ENCODE assay signal across 28 cellular contexts in the genomic region with DNA sequence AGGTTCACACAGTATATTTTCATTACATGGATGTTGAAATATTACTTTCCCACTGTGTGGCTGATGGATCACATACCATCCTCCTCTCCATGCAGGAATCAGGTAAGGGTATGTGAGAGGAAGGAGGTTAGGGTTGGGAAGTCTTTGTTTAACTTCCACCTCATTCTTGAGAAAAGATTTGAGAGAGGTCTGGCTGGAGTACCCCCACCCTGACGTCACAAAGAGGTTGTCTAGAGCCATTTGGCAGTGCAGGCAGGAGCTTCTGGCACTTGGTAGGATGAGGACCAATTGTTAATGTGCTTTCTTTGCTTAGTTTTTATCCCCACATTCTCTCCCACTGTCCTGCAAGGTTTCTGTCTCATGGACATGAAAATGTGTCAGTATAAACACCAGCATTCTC.
"Had no signal": no experiment of that assay in that cellular context is flagged by ENCODE, and none has a peak within 500 bp of the region (broad histone marks: within the 10 kb centered on the region; RNA-seq: fewer than 3 reads in every experiment).

No MANE protein-coding gene starts in this region.

- H3K9me3 ChIP-seq: colonic mucosa, esophagus squamous epithelium, gastrocnemius medialis had no signal

- H3K4me3 ChIP-seq: colonic mucosa, coronary artery, dorsolateral prefrontal cortex, esophagus muscularis mucosa, esophagus squamous epithelium, gastrocnemius medialis, gastroesophageal sphincter, heart left ventricle, heart right ventricle had no signal

- H3K36me3 ChIP-seq: colonic mucosa, esophagus muscularis mucosa, esophagus squamous epithelium, gastrocnemius medialis, gastroesophageal sphincter, heart left ventricle, heart right ventricle had no signal

- H3K27ac ChIP-seq: colonic mucosa, coronary artery, dorsolateral prefrontal cortex, epithelial cell of prostate, esophagus muscularis mucosa, esophagus squamous epithelium, foreskin keratinocyte, gastrocnemius medialis, gastroesophageal sphincter, heart left ventricle, heart right ventricle had no signal

- H3K27me3 Mint-ChIP-seq: dendritic cell treated with granulocyte-macrophage colony-stimulating factor and Interleukin-4, amounts not matched to agents 40 ng/mL and 50 ng/mL, for 4 days; effector memory CD8-positive, alpha-beta T cell had no signal

- H3K4me3 Mint-ChIP-seq: dendritic cell treated with granulocyte-macrophage colony-stimulating factor and Interleukin-4, amounts not matched to agents 40 ng/mL and 50 ng/mL, for 4 days; effector memory CD8-positive, alpha-beta T cell had no signal

- H3K27ac Mint-ChIP-seq: dendritic cell treated with granulocyte-macrophage colony-stimulating factor and Interleukin-4, amounts not matched to agents 40 ng/mL and 50 ng/mL, for 4 days; effector memory CD8-positive, alpha-beta T cell had no signal

- DNase-seq: colonic mucosa; cortex of kidney; dermis blood vessel endothelial cell; dorsolateral prefrontal cortex; effector CD4-positive, alpha-beta T cell; effector CD8-positive, alpha-beta T cell; effector memory CD4-positive, alpha-beta T cell; effector memory CD8-positive, alpha-beta T cell; erythroblast; esophagus squamous epithelium; foreskin fibroblast; foreskin keratinocyte; foreskin melanocyte; gastrocnemius medialis; glutamatergic neuron; head of caudate nucleus; heart left ventricle; heart right ventricle had no signal

- H3K27me3 ChIP-seq: colonic mucosa, esophagus muscularis mucosa, esophagus squamous epithelium, foreskin keratinocyte, gastrocnemius medialis, gastroesophageal sphincter, heart left ventricle had no signal

- H3K4me1 ChIP-seq: colonic mucosa, esophagus muscularis mucosa, esophagus squamous epithelium, foreskin keratinocyte, gastrocnemius medialis, gastroesophageal sphincter, heart left ventricle, heart right ventricle had no signal

- ATAC-seq: effector memory CD8-positive, alpha-beta T cell; esophagus mucosa; foreskin keratinocyte; gastrocnemius medialis; gastroesophageal sphincter; heart left ventricle; heart right ventricle had no signal

- FAIRE-seq: colon, endometrium, endothelial cell of umbilical vein, frontal cortex had no signal
